ENCODE assay signal across 35 cellular contexts in the genomic region with DNA sequence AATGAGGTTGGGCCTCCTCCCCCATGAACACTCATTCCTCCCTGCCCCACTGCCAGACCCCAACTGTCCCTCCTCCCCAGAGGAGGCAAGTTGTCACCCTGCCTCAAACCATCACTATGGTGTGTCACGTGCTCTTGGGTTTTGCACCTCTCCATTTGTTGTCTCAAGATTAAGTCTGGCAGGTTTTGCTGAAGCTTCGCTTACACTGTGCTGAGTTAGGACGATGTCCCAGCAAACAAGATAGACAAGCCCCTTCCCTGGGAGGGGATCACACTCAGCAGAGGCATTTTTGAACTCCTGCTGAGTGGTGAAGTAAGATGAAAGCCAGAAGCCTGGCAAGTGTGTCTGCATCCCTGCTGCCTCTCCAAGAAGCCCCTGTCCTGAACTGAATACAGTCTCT.
"Had no signal": no experiment of that assay in that cellular context is flagged by ENCODE, and none has a peak within 500 bp of the region (broad histone marks: within the 10 kb centered on the region; RNA-seq: fewer than 3 reads in every experiment).

No MANE protein-coding gene starts in this region.

- H3K9me3 ChIP-seq: ascending aorta had no signal

- H3K9me3 Mint-ChIP-seq: activated B cell treated with CpG ODN at 0.5 μM for 24 hours; activated CD4-positive, alpha-beta T cell treated with anti-CD3 and anti-CD28 coated beads, Interleukin-2, amount 10 ng/mL, durations not matched to agents 24 days and 14 days; activated naive CD4-positive, alpha-beta T cell treated with anti-CD3 and anti-CD28 coated beads, Interleukin-2, amount 10 ng/mL, durations not matched to agents 7 days and 5 days; activated naive CD4-positive, alpha-beta T cell treated with anti-CD3 and anti-CD28 coated beads, Interleukin-2, amount 50 U/mL, for 24 hours; activated naive CD8-positive, alpha-beta T cell treated with anti-CD3 and anti-CD28 coated beads, Interleukin-2, amount 10 ng/mL, durations not matched to agents 7 days and 5 days; activated naive CD8-positive, alpha-beta T cell treated with anti-CD3 and anti-CD28 coated beads, Interleukin-2, amount 50 U/mL, for 24 hours; activated T-cell treated with anti-CD3 and anti-CD28 coated beads, Interleukin-2, amount 50 U/mL, for 24 hours; activated T-helper 2 cell treated with anti-CD3 and anti-CD28 coated beads, Interferon-gamma antibody, Interleukin-2, Interleukin-4, amounts not matched to agents 10 μg/mL and 5 μg/mL and 100 μg/mL, durations not matched to agents 14 hours and 24 hours and 36 hours; brain; T-helper 1 cell treated with Interleukin-12 subunit alpha and Interleukin-12 subunit beta and Interleukin-4 antibody, amounts not matched to agents 30 μg/mL and 1 μg/mL, for 36 hours; T-helper 2 cell treated with Interferon-gamma antibody and Interleukin-4, amounts not matched to agents 5 μg/mL and 100 μg/mL, for 36 hours had no signal

- H3K27me3 Mint-ChIP-seq: activated B cell treated with CpG ODN at 0.5 μM for 24 hours; activated CD4-positive, alpha-beta memory T cell treated with anti-CD3 and anti-CD28 coated beads, Interleukin-2, amount 10 ng/mL, durations not matched to agents 7 days and 5 days; activated CD4-positive, alpha-beta T cell treated with anti-CD3 and anti-CD28 coated beads, Interleukin-2, amount 10 ng/mL, durations not matched to agents 24 days and 14 days; activated CD8-positive, alpha-beta memory T cell treated with anti-CD3 and anti-CD28 coated beads, Interleukin-2, amount 10 ng/mL, durations not matched to agents 7 days and 5 days; activated naive CD4-positive, alpha-beta T cell treated with anti-CD3 and anti-CD28 coated beads, Interleukin-2, amount 10 ng/mL, durations not matched to agents 7 days and 5 days; activated naive CD8-positive, alpha-beta T cell treated with anti-CD3 and anti-CD28 coated beads, Interleukin-2, amount 10 ng/mL, durations not matched to agents 7 days and 5 days had no signal

- H3K27ac ChIP-seq: ascending aorta, VCaP had no signal

- H3K36me3 Mint-ChIP-seq: activated CD8-positive, alpha-beta memory T cell treated with anti-CD3 and anti-CD28 coated beads, Interleukin-2, amount 10 ng/mL, durations not matched to agents 7 days and 5 days; activated naive CD4-positive, alpha-beta T cell treated with anti-CD3 and anti-CD28 coated beads, Interleukin-2, amount 10 ng/mL, durations not matched to agents 7 days and 5 days; activated naive CD4-positive, alpha-beta T cell treated with anti-CD3 and anti-CD28 coated beads, Interleukin-2, amount 50 U/mL, for 24 hours; activated naive CD8-positive, alpha-beta T cell; activated naive CD8-positive, alpha-beta T cell treated with anti-CD3 and anti-CD28 coated beads, Interleukin-2, amount 10 ng/mL, durations not matched to agents 7 days and 5 days; brain had no signal

- H3K4me1 Mint-ChIP-seq: activated B cell treated with CpG ODN at 0.5 μM for 24 hours; activated CD4-positive, alpha-beta memory T cell treated with anti-CD3 and anti-CD28 coated beads, Interleukin-2, amount 10 ng/mL, durations not matched to agents 7 days and 5 days; activated CD4-positive, alpha-beta T cell treated with anti-CD3 and anti-CD28 coated beads, Interleukin-2, amount 10 ng/mL, durations not matched to agents 24 days and 14 days; activated CD8-positive, alpha-beta memory T cell treated with anti-CD3 and anti-CD28 coated beads, Interleukin-2, amount 10 ng/mL, durations not matched to agents 7 days and 5 days; activated naive CD4-positive, alpha-beta T cell treated with anti-CD3 and anti-CD28 coated beads, Interleukin-2, amount 10 ng/mL, durations not matched to agents 7 days and 5 days; activated naive CD4-positive, alpha-beta T cell treated with anti-CD3 and anti-CD28 coated beads, Interleukin-2, amount 50 U/mL, for 24 hours; activated naive CD8-positive, alpha-beta T cell treated with anti-CD3 and anti-CD28 coated beads, Interleukin-2, amount 10 ng/mL, durations not matched to agents 7 days and 5 days; activated naive CD8-positive, alpha-beta T cell treated with anti-CD3 and anti-CD28 coated beads, Interleukin-2, amount 50 U/mL, for 24 hours; brain had no signal

- H3K4me3 ChIP-seq: ascending aorta had no signal

- DNase-seq: activated B cell treated with CpG ODN at 0.5 μM for 24 hours; activated CD4-positive, alpha-beta memory T cell treated with anti-CD3 and anti-CD28 coated beads, Interleukin-2, amount 10 ng/mL, durations not matched to agents 7 days and 5 days; activated CD4-positive, alpha-beta T cell treated with anti-CD3 and anti-CD28 coated beads for 4 hours; activated CD4-positive, alpha-beta T cell treated with anti-CD3 and anti-CD28 coated beads, Interleukin-2, amount 10 ng/mL, durations not matched to agents 24 days and 14 days; activated CD4-positive, alpha-beta T cell treated with anti-CD3 and anti-CD28 coated beads, Interleukin-2, amount 50 U/mL, for 1 hour; activated CD4-positive, alpha-beta T cell treated with anti-CD3 and anti-CD28 coated beads, Interleukin-2, amount 50 U/mL, for 48 hours; activated CD4-positive, CD25-positive, alpha-beta regulatory T cell treated with anti-CD3 and anti-CD28 coated beads, Interleukin-2, amount 50 U/mL, for 72 hours; activated CD8-positive, alpha-beta memory T cell treated with anti-CD3 and anti-CD28 coated beads for 24 hours; activated CD8-positive, alpha-beta memory T cell treated with anti-CD3 and anti-CD28 coated beads, Interleukin-2, amount 10 ng/mL, durations not matched to agents 7 days and 5 days; activated CD8-positive, alpha-beta memory T cell treated with anti-CD3 and anti-CD28 coated beads, Interleukin-2, amount 50 U/mL, for 48 hours; activated CD8-positive, alpha-beta T cell treated with anti-CD3 and anti-CD28 coated beads, Interleukin-2, amount 10 ng/mL, durations not matched to agents 7 days and 5 days; activated effector memory CD4-positive, alpha-beta T cell treated with Interleukin-2 at 50 U/mL for 16 hours; activated gamma-delta T cell; activated naive CD4-positive, alpha-beta T cell treated with anti-CD3 and anti-CD28 coated beads, Interleukin-2, amount 10 ng/mL, durations not matched to agents 7 days and 5 days; activated naive CD4-positive, alpha-beta T cell treated with Interleukin-2 at 50 U/mL for 16 hours; activated naive CD8-positive, alpha-beta T cell treated with anti-CD3 and anti-CD28 coated beads, Interleukin-2, amount 10 ng/mL, durations not matched to agents 7 days and 5 days; activated naive CD8-positive, alpha-beta T cell treated with anti-CD3 and anti-CD28 coated beads, Interleukin-2, amount 50 U/mL, for 24 hours; activated T-cell treated with anti-CD3 and anti-CD28 coated beads, Interleukin-2, amount 50 U/mL, for 24 hours; activated T-cell treated with anti-CD3 and anti-CD28 coated beads, Interleukin-2, amount 50 U/mL, for 48 hours; amygdala; anterior cingulate cortex; central memory CD4-positive, alpha-beta T cell; SW 1271; T-helper 1 cell; T-helper 2 cell; T-helper 9 cell had no signal

- H3K36me3 ChIP-seq: ascending aorta had no signal

- H3K4me1 ChIP-seq: ascending aorta had no signal

- FAIRE-seq: TTC549 had no signal

- ATAC-seq: activated CD8-positive, alpha-beta memory T cell treated with anti-CD3 and anti-CD28 coated beads, Interleukin-2, amount 10 ng/mL, durations not matched to agents 7 days and 5 days; activated CD8-positive, alpha-beta T cell treated with anti-CD3 and anti-CD28 coated beads, Interleukin-2, amount 10 ng/mL, durations not matched to agents 7 days and 5 days; activated naive CD8-positive, alpha-beta T cell treated with anti-CD3 and anti-CD28 coated beads, Interleukin-2, amount 50 U/mL, for 24 hours had no signal

- H3K4me3 Mint-ChIP-seq: activated B cell treated with CpG ODN at 0.5 μM for 24 hours; activated CD4-positive, alpha-beta memory T cell treated with anti-CD3 and anti-CD28 coated beads, Interleukin-2, amount 10 ng/mL, durations not matched to agents 7 days and 5 days; activated CD4-positive, alpha-beta T cell treated with anti-CD3 and anti-CD28 coated beads, Interleukin-2, amount 10 ng/mL, durations not matched to agents 24 days and 14 days; activated CD8-positive, alpha-beta memory T cell treated with anti-CD3 and anti-CD28 coated beads, Interleukin-2, amount 10 ng/mL, durations not matched to agents 7 days and 5 days; activated CD8-positive, alpha-beta T cell treated with anti-CD3 and anti-CD28 coated beads, Interleukin-2, amount 10 ng/mL, durations not matched to agents 7 days and 5 days; activated naive CD4-positive, alpha-beta T cell treated with anti-CD3 and anti-CD28 coated beads, Interleukin-2, amount 10 ng/mL, durations not matched to agents 7 days and 5 days; activated naive CD4-positive, alpha-beta T cell treated with anti-CD3 and anti-CD28 coated beads, Interleukin-2, amount 50 U/mL, for 24 hours; activated naive CD8-positive, alpha-beta T cell; activated naive CD8-positive, alpha-beta T cell treated with anti-CD3 and anti-CD28 coated beads, Interleukin-2, amount 10 ng/mL, durations not matched to agents 7 days and 5 days; activated naive CD8-positive, alpha-beta T cell treated with anti-CD3 and anti-CD28 coated beads, Interleukin-2, amount 50 U/mL, for 24 hours; activated T-cell treated with anti-CD3 and anti-CD28 coated beads, Interleukin-2, amount 50 U/mL, for 24 hours; brain; T-helper 1 cell treated with Interleukin-12 subunit alpha and Interleukin-12 subunit beta and Interleukin-4 antibody, amounts not matched to agents 30 μg/mL and 1 μg/mL, for 36 hours; T-helper 2 cell treated with Interferon-gamma antibody and Interleukin-4, amounts not matched to agents 5 μg/mL and 100 μg/mL, for 36 hours had no signal

- H3K27me3 ChIP-seq: ascending aorta had no signal

- H3K27ac Mint-ChIP-seq: activated B cell treated with CpG ODN at 0.5 μM for 24 hours; activated CD4-positive, alpha-beta memory T cell treated with anti-CD3 and anti-CD28 coated beads, Interleukin-2, amount 10 ng/mL, durations not matched to agents 7 days and 5 days; activated CD4-positive, alpha-beta T cell treated with anti-CD3 and anti-CD28 coated beads, Interleukin-2, amount 10 ng/mL, durations not matched to agents 24 days and 14 days; activated CD8-positive, alpha-beta memory T cell treated with anti-CD3 and anti-CD28 coated beads, Interleukin-2, amount 10 ng/mL, durations not matched to agents 7 days and 5 days; activated CD8-positive, alpha-beta T cell treated with anti-CD3 and anti-CD28 coated beads, Interleukin-2, amount 10 ng/mL, durations not matched to agents 7 days and 5 days; activated naive CD4-positive, alpha-beta T cell treated with anti-CD3 and anti-CD28 coated beads, Interleukin-2, amount 10 ng/mL, durations not matched to agents 7 days and 5 days; activated naive CD4-positive, alpha-beta T cell treated with anti-CD3 and anti-CD28 coated beads, Interleukin-2, amount 50 U/mL, for 24 hours; activated naive CD8-positive, alpha-beta T cell; activated naive CD8-positive, alpha-beta T cell treated with anti-CD3 and anti-CD28 coated beads, Interleukin-2, amount 10 ng/mL, durations not matched to agents 7 days and 5 days; activated naive CD8-positive, alpha-beta T cell treated with anti-CD3 and anti-CD28 coated beads, Interleukin-2, amount 50 U/mL, for 24 hours; activated T-cell treated with anti-CD3 and anti-CD28 coated beads, Interleukin-2, amount 50 U/mL, for 24 hours; activated T-helper 2 cell treated with anti-CD3 and anti-CD28 coated beads, Interferon-gamma antibody, Interleukin-2, Interleukin-4, amounts not matched to agents 10 μg/mL and 5 μg/mL and 100 μg/mL, durations not matched to agents 14 hours and 24 hours and 36 hours; brain; T-helper 1 cell treated with Interleukin-12 subunit alpha and Interleukin-12 subunit beta and Interleukin-4 antibody, amounts not matched to agents 30 μg/mL and 1 μg/mL, for 36 hours; T-helper 2 cell treated with Interferon-gamma antibody and Interleukin-4, amounts not matched to agents 5 μg/mL and 100 μg/mL, for 36 hours had no signal
